7 cellular contexts compared by ENCODE assay signal in genomic region chr18:21408681-21409080, GRCh38.
"Had no signal": no experiment of that assay in that cellular context is flagged by ENCODE, and none has a peak within 500 bp of the region (broad histone marks: within the 10 kb centered on the region; RNA-seq: fewer than 3 reads in every experiment).

No MANE protein-coding gene starts in this region.

- H3K36me3 ChIP-seq: HAP-1 had no signal

- H2AFZ ChIP-seq: GM23338 had no signal

- H3K27ac ChIP-seq: HL-60 had no signal

- ATAC-seq: GM23338, HCT116, HepG2 had no signal

- H3K4me3 ChIP-seq: GM23338, HAP-1 had no signal

- H3K9me3 ChIP-seq: HAP-1 had no signal

- H3K4me2 ChIP-seq: GM23338 had no signal

- DNase-seq: H7, HFFc6 had no signal
